In genomic region chr11:109421981-109422590, GRCh38 we compare ENCODE assay signal across 8 cellular contexts. TPM values are rescaled to one million over a fixed set of nuclear protein-coding genes. Genes with fewer than 3 reads are reported as not detected.
A peak's percentile ranks its signal among the peaks of the same experiment; 100 is the strongest.
DNase-seq lines count a peak whose midpoint lies in the region; ATAC-seq and TF ChIP-seq lines count a peak whose summit lies in the region.
"Had no signal": no experiment of that assay in that cellular context is flagged by ENCODE, and none has a peak within 500 bp of the region (broad histone marks: within the 10 kb centered on the region; RNA-seq: fewer than 3 reads in every experiment).

TSS of gene C11orf87 (plus strand) at chr11:109422190. CDS start at chr11:109423634, 1,444 bp downstream.

- H3K4me1 Mint-ChIP-seq in brain = peaks cover 32% of the 10 kb centered on the region
- peaks cover 0 to 2% (median 0%) of the 10 kb centered on the region in 4 donors for H3K4me1 Mint-ChIP-seq in CD4-positive, alpha-beta memory T cell

- H3K4me1 ChIP-seq in HUES6 (ENCODE audit: control insufficient read depth, insufficient read depth, low read length) (peaks cover 8% of the 10 kb centered on the region; the same call in 1 of the 2 replicates), suprapubic skin (peaks cover 19% of the 10 kb centered on the region)
- H3K4me1 ChIP-seq in CD4-positive, alpha-beta memory T cell (ENCODE audit: insufficient read depth, low read length) = no peaks in the 10 kb centered on the region

- 3% methylated on average over 11 of the region's 44 CpGs for WGBS in suprapubic skin

- no peaks in the 10 kb centered on the region for H3K36me3 ChIP-seq in HUES6 (ENCODE audit: control insufficient read depth, insufficient read depth, low read length)
- H3K36me3 ChIP-seq in suprapubic skin = no peaks in the 10 kb centered on the region
- no peaks in the 10 kb centered on the region for H3K36me3 ChIP-seq in CD4-positive, alpha-beta memory T cell (ENCODE audit: insufficient read depth, low read length)

- H3K4me3 Mint-ChIP-seq in brain = peak within 1 kb of the TSS; percentile 76 to 94 (median 93)
- no peak within 1 kb of the TSS for H3K4me3 Mint-ChIP-seq in CD4-positive, alpha-beta memory T cell
- H3K4me3 Mint-ChIP-seq: dendritic cell treated with granulocyte-macrophage colony-stimulating factor and Interleukin-4, amounts not matched to agents 40 ng/mL and 50 ng/mL, for 4 days had no signal

- TF ChIP-seq CTCF in brain (conservative IDR thresholded peaks at IDR 0.05) = no peak
- TF ChIP-seq CTCF in suprapubic skin (IDR thresholded peaks at IDR 0.05) = no peak

- intact Hi-C loops in CD4-positive, alpha-beta memory T cell (cut with micrococcal nuclease) = no loop called here

- ATAC-seq in HG03108 (IDR thresholded peaks at IDR 0.05; ENCODE audit: unreplicated experiment) = no peak

- H3K9me3 Mint-ChIP-seq in brain = peaks cover 0 to 12% (median 0%) of the 10 kb centered on the region in 5 experiments
- peaks cover 0 to 13% (median 5%) of the 10 kb centered on the region in 8 donors for H3K9me3 Mint-ChIP-seq in CD4-positive, alpha-beta memory T cell
- H3K9me3 Mint-ChIP-seq: dendritic cell treated with granulocyte-macrophage colony-stimulating factor and Interleukin-4, amounts not matched to agents 40 ng/mL and 50 ng/mL, for 4 days had no signal

- peak within 1 kb of the TSS; percentile 63 for H3K4me3 ChIP-seq in HUES6 (ENCODE audit: low read depth, low read length)
- peak within 1 kb of the TSS; percentile 57 for H3K4me3 ChIP-seq in iPS-18c (ENCODE audit: insufficient read depth, low read depth, low read length)
- peak within 1 kb of the TSS; percentile 36 for H3K4me3 ChIP-seq in suprapubic skin
- H3K4me3 ChIP-seq in CD4-positive, alpha-beta memory T cell (ENCODE audit: low read length in 2 of 2) = no peak within 1 kb of the TSS

- H3K27me3 ChIP-seq in HUES6 (ENCODE audit: control insufficient read depth, insufficient read depth, low read length) = peaks cover 61% of the 10 kb centered on the region
- H3K27me3 ChIP-seq in suprapubic skin = peaks cover 50% of the 10 kb centered on the region
- no peaks in the 10 kb centered on the region for H3K27me3 ChIP-seq in CD4-positive, alpha-beta memory T cell (ENCODE audit: insufficient read depth, low read length)

- CTCF ChIA-PET in CD4-positive, alpha-beta memory T cell (lab: Charles Lee; ENCODE audit: partially characterized antibody) = no interaction called here

- DNase-seq in suprapubic skin (ENCODE audit: low spot score in 2 of 2) (no peak), NAMALWA (ENCODE audit: low spot score) (no peak)
- no peak for DNase-seq in CD4-positive, alpha-beta memory T cell

- H3K9me3 ChIP-seq in HUES6 (ENCODE audit: control insufficient read depth, insufficient read depth, low read depth, low read length) (no peaks in the 10 kb centered on the region), iPS-18c (ENCODE audit: control insufficient read depth, insufficient read depth, low read length) (peaks cover 7% of the 10 kb centered on the region), suprapubic skin (no peaks in the 10 kb centered on the region)
- no peaks in the 10 kb centered on the region for H3K9me3 ChIP-seq in CD4-positive, alpha-beta memory T cell (ENCODE audit: control insufficient read depth in 1 of 2, low read length in 2 of 2)

- TF ChIP-seq POLR2A in suprapubic skin (IDR thresholded peaks at IDR 0.05) = no peak

- H3K27ac Mint-ChIP-seq in brain = peak within 1 kb of the TSS in 4 of 5 experiments; percentile 45 to 95 (median 92)
- peak within 1 kb of the TSS in 1 of 7 donors; percentile 37 for H3K27ac Mint-ChIP-seq in CD4-positive, alpha-beta memory T cell
- H3K27ac Mint-ChIP-seq: dendritic cell treated with granulocyte-macrophage colony-stimulating factor and Interleukin-4, amounts not matched to agents 40 ng/mL and 50 ng/mL, for 4 days had no signal

- H3K36me3 Mint-ChIP-seq in brain = no peaks in the 10 kb centered on the region
- H3K36me3 Mint-ChIP-seq in CD4-positive, alpha-beta memory T cell = no peaks in the 10 kb centered on the region

- no peak for TF ChIP-seq EP300 in suprapubic skin (IDR thresholded peaks at IDR 0.05)

- peaks cover 24% of the 10 kb centered on the region for H3K27me3 Mint-ChIP-seq in brain
- peaks cover 17 to 19% of the 10 kb centered on the region in 2 donors for H3K27me3 Mint-ChIP-seq in CD4-positive, alpha-beta memory T cell

- POLR2A ChIA-PET in CD4-positive, alpha-beta memory T cell (lab: Charles Lee; ENCODE audit: partially characterized antibody) = no interaction called here

- H3K27ac ChIP-seq in HUES6 (ENCODE audit: low read depth, low read length) (no peak within 1 kb of the TSS), suprapubic skin (no peak within 1 kb of the TSS)
- H3K27ac ChIP-seq in CD4-positive, alpha-beta memory T cell (ENCODE audit: low read depth, low read length) = no peak within 1 kb of the TSS

- H3K9ac ChIP-seq in HUES6 (ENCODE audit: low read length) = no peak within 1 kb of the TSS

RNA-seq across cellular contexts. Expression of gene C11orf87, which starts in this region (rescaled TPM):
- 2.1 TPM for polyA plus RNA-seq in brain (ENCODE audit: insufficient read depth, low read depth, low replicate concordance)
- under 1 TPM in 1 of 4 donors, not detected in 3; 0.16 TPM for total RNA-seq in suprapubic skin
- not detected for total RNA-seq in CD4-positive, alpha-beta memory T cell
- not detected for polyA plus RNA-seq in CD4-positive, alpha-beta memory T cell

Comparison
In these comparisons a context has a peak if more than half of its experiments do, and no peak if none do; other contexts are left out.
1. H3K4me3 ChIP-seq: peak in HUES6 (single experiment), iPS-18c (single experiment) and suprapubic skin (single experiment); none in CD4-positive, alpha-beta memory T cell (0 of 2).
2. H3K4me3 Mint-ChIP-seq: peak in brain (5 of 5); none in CD4-positive, alpha-beta memory T cell (0 of 8).